Comparison of ENCODE assay signal across 23 cellular contexts in the genomic region with DNA sequence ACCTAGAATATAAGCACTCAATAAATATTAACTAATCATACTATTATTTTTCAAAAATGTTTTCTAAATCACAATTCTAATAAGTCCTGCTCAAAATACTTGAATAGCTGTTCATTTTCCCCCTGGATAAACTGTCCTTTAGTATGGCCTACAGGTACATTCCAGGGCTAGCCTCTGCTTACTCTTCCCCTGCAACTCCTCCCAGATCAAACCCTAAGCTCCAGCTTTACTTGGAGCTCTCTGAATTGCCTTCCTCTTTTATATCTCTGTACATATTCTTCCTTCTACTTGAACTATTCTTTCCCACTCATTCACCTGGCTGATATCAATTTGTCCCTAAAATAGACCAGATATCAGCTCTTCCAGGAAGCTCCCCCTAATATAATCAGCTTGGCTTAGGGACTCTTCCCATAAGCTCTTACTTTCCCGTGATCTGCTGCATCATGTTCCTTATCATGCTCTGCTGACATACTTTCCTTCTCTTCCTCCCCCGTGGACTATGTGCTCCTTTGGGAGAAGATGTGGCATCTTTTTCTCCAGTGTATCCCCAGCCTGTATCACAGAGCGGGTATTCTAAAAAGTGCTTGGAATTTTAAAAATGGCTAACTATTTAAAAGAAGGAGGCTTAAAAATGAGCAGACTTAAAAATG.
"Had no signal": no experiment of that assay in that cellular context is flagged by ENCODE, and none has a peak within 500 bp of the region (broad histone marks: within the 10 kb centered on the region; RNA-seq: fewer than 3 reads in every experiment).

No MANE protein-coding gene starts in this region.

- H3K9me3 Mint-ChIP-seq: nephron had no signal

- H3K4me1 ChIP-seq: suprapubic skin, tibial artery, upper lobe of right lung, vagina had no signal

- H3K36me3 ChIP-seq: heart right ventricle, left ventricle myocardium inferior, pancreas, suprapubic skin, tibial artery, upper lobe of right lung, vagina had no signal

- FAIRE-seq: kidney, pancreas, small intestine had no signal

- H3K27ac Mint-ChIP-seq: naive B cell, nephron, progenitor cell of endocrine pancreas had no signal

- H3K36me3 Mint-ChIP-seq: naive B cell had no signal

- H3K4me1 Mint-ChIP-seq: nephron had no signal

- H3K9me3 ChIP-seq: heart right ventricle, left ventricle myocardium inferior, pancreas, suprapubic skin, tibial artery, upper lobe of right lung, vagina had no signal

- H3K27me3 ChIP-seq: pancreas, upper lobe of right lung, vagina had no signal

- H3K4me3 ChIP-seq: dorsolateral prefrontal cortex, heart right ventricle, left ventricle myocardium inferior, lung, pancreas, suprapubic skin, tibial artery, upper lobe of right lung, vagina had no signal

- H3K4me3 Mint-ChIP-seq: naive B cell, nephron had no signal

- H3K27ac ChIP-seq: dorsolateral prefrontal cortex, heart right ventricle, left ventricle myocardium inferior, pancreas, suprapubic skin, tibial artery, upper lobe of right lung, vagina had no signal

- ATAC-seq: pancreas; right cardiac atrium; stimulated activated naive CD8-positive, alpha-beta T cell treated with anti-CD3 and anti-CD28 coated beads, Interleukin-15, Interleukin-2, amounts not matched to agents 100 U/mL and 50 U/mL, for 24 hours; upper lobe of right lung had no signal

- DNase-seq: cortex of kidney; dorsolateral prefrontal cortex; effector CD8-positive, alpha-beta T cell; foreskin melanocyte; heart right ventricle; kidney; left cardiac atrium; left ventricle myocardium inferior; mesenchymal stem cell; naive B cell; occipital lobe; pancreas; right cardiac atrium; small intestine; stimulated activated CD4-positive, alpha-beta T cell treated with anti-CD3 and anti-CD28 coated beads, Interleukin-2, amount 100 ng/mL, for 48 hours; stimulated activated naive CD8-positive, alpha-beta T cell treated with anti-CD3 and anti-CD28 coated beads, Interleukin-15, Interleukin-2, amounts not matched to agents 100 U/mL and 50 U/mL, for 24 hours; tibial artery; upper lobe of right lung had no signal
